Comparison of ENCODE assay signal across 9 cellular contexts in genomic region chr4:41212221-41213203, GRCh38. TPM values are rescaled to one million over a fixed set of nuclear protein-coding genes. Genes with fewer than 3 reads are reported as not detected.
DNase-seq lines count a peak whose midpoint lies in the region; ATAC-seq and FAIRE-seq lines count a peak whose summit lies in the region.
"Had no signal": no experiment of that assay in that cellular context is flagged by ENCODE, and none has a peak within 500 bp of the region (broad histone marks: within the 10 kb centered on the region; RNA-seq: fewer than 3 reads in every experiment).

No MANE protein-coding gene starts in this region.

- no peak for ATAC-seq in naive thymus-derived CD8-positive, alpha-beta T cell
- ATAC-seq in activated CD4-positive, CD25-positive, alpha-beta regulatory T cell treated with anti-CD3 and anti-CD28 coated beads, Interleukin-2, amount 50 U/mL, for 24 hours, result no peak
- no peak for ATAC-seq in GM19397 (IDR thresholded peaks at IDR 0.05; ENCODE audit: unreplicated experiment)

- peak overlapping the region in 6 of 10 donors; percentile 52 to 74 (median 72) for H3K4me3 Mint-ChIP-seq in naive thymus-derived CD8-positive, alpha-beta T cell

- no peak overlapping the region for H3K27ac Mint-ChIP-seq in naive thymus-derived CD8-positive, alpha-beta T cell

- peaks cover 0 to 7% (median 3%) of the 10 kb centered on the region in 3 donors for H3K36me3 Mint-ChIP-seq in naive thymus-derived CD8-positive, alpha-beta T cell

- POLR2A ChIA-PET in naive thymus-derived CD8-positive, alpha-beta T cell (lab: Charles Lee), result no interaction called here

- DNase-seq in NCI-H1092 treated with DMSO at 0.1 percent for 48 hours (lab: John Stamatoyannopoulos, UW) (peak; percentile 71), NCI-H1092 (lab: John Stamatoyannopoulos, UW) (no peak), HTR-8/SVneo (ENCODE audit: insufficient read length, low spot score) (peak; percentile 58), SKM-1 (lab: John Stamatoyannopoulos, UW; ENCODE audit: unreplicated experiment) (peak; percentile 32), fibroblast of gingiva (ENCODE audit: low read depth) (peak; percentile 80)
- DNase-seq in naive thymus-derived CD8-positive, alpha-beta T cell, result no peak

- peak; percentile 77 for FAIRE-seq in HTR-8/SVneo (lab: Jason Lieb, UNC)
- FAIRE-seq: endometrium had no signal

- H3K4me1 Mint-ChIP-seq in naive thymus-derived CD8-positive, alpha-beta T cell, result peaks cover 8 to 31% (median 27%) of the 10 kb centered on the region in 4 donors

- H3K27me3 Mint-ChIP-seq in naive thymus-derived CD8-positive, alpha-beta T cell, result peaks cover 32 to 86% (median 58%) of the 10 kb centered on the region in 5 donors

- peaks cover 0 to 3% (median 0%) of the 10 kb centered on the region in 9 donors for H3K9me3 Mint-ChIP-seq in naive thymus-derived CD8-positive, alpha-beta T cell

RNA-seq across cellular contexts. Expression of gene APBB2, which starts 1.8 kb away (rescaled TPM):
- total RNA-seq in naive thymus-derived CD8-positive, alpha-beta T cell, result 1 to 10 TPM in 1 of 2 experiments, under 1 TPM in 1; 0.44 to 1.9 TPM
- polyA plus RNA-seq in naive thymus-derived CD8-positive, alpha-beta T cell, result not detected

RNA-seq across cellular contexts. Expression of gene UCHL1, which starts 44.2 kb away (rescaled TPM):
- total RNA-seq in naive thymus-derived CD8-positive, alpha-beta T cell, result under 1 TPM in 1 of 2 experiments, not detected in 1; 0.49 TPM
- polyA plus RNA-seq in naive thymus-derived CD8-positive, alpha-beta T cell, result not detected

Comparison
In these comparisons a context has a peak if more than half of its experiments do, and no peak if none do; other contexts are left out.
1. DNase-seq: peak in NCI-H1092 treated with DMSO at 0.1 percent for 48 hours (single experiment), HTR-8/SVneo (single experiment), SKM-1 (single experiment) and fibroblast of gingiva (single experiment); none in NCI-H1092 (single experiment) and naive thymus-derived CD8-positive, alpha-beta T cell (0 of 10).